Comparison of ENCODE assay signal across 3 cellular contexts in the genomic region with DNA sequence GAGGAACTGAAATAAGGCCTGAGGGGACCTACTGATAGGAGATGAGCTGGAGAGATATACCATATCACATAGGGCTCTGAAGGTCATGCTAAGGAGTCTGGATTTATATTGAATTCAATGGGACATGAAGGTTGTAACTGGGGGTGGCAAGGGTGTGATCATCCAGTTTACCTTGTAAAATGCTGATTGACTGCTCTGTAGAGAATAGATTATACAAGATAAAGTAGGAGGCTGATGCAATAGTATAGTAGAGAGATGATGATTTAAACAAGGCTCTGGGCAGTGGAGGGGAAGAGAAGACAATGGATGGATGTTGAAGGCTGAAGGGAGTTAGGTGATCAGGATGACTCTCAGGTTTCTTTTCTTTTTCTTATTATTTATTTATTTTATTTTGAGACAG.
A peak's percentile ranks its signal among the peaks of the same experiment; 100 is the strongest.
TF ChIP-seq lines count a peak whose summit lies in the region.

No MANE protein-coding gene starts in this region.

TF ChIP-seq in GM23338, 12 proteins besides CTCF, POLR2A, EP300 and RAD21:
- TF ChIP-seq, protein P1, sequence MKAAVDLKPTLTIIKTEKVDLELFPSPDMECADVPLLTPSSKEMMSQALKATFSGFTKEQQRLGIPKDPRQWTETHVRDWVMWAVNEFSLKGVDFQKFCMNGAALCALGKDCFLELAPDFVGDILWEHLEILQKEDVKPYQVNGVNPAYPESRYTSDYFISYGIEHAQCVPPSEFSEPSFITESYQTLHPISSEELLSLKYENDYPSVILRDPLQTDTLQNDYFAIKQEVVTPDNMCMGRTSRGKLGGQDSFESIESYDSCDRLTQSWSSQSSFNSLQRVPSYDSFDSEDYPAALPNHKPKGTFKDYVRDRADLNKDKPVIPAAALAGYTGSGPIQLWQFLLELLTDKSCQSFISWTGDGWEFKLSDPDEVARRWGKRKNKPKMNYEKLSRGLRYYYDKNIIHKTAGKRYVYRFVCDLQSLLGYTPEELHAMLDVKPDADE (IDR thresholded peaks at IDR 0.05) = no peak
- no peak for TF ChIP-seq JUNB (IDR thresholded peaks at IDR 0.05; ENCODE audit: unreplicated experiment)
- TF ChIP-seq NANOG (IDR thresholded peaks at IDR 0.05; ENCODE audit: borderline replicate concordance) = no peak
- no peak for TF ChIP-seq CREB1 (CRISPR knock-in tag; IDR thresholded peaks at IDR 0.05; ENCODE audit: low read depth)
- TF ChIP-seq POLR2AphosphoS5 (IDR thresholded peaks at IDR 0.05; ENCODE audit: low read depth) = no peak
- TF ChIP-seq ZNF114 (CRISPR knock-in tag; IDR thresholded peaks at IDR 0.05) = no peak

TF ChIP-seq in HEK293T, 16 proteins besides CTCF, POLR2A, EP300 and RAD21:
- TF ChIP-seq SUZ12 (IDR thresholded peaks at IDR 0.05) = no peak
- TF ChIP-seq SP1 (IDR thresholded peaks at IDR 0.05) = no peak
- TF ChIP-seq, protein P2, sequence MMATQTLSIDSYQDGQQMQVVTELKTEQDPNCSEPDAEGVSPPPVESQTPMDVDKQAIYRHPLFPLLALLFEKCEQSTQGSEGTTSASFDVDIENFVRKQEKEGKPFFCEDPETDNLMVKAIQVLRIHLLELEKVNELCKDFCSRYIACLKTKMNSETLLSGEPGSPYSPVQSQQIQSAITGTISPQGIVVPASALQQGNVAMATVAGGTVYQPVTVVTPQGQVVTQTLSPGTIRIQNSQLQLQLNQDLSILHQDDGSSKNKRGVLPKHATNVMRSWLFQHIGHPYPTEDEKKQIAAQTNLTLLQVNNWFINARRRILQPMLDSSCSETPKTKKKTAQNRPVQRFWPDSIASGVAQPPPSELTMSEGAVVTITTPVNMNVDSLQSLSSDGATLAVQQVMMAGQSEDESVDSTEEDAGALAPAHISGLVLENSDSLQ (IDR thresholded peaks at IDR 0.05) = peak; percentile 22; the same call in 1 of the 2 replicates

TF ChIP-seq in GM12878, 131 proteins besides CTCF, POLR2A, EP300 and RAD21:
- TF ChIP-seq ZNF207 (IDR thresholded peaks at IDR 0.05; ENCODE audit: borderline replicate concordance) (no peak), ZZZ3 (IDR thresholded peaks at IDR 0.05; ENCODE audit: control insufficient read depth, insufficient read length, low read depth) (no peak), SMAD5 (IDR thresholded peaks at IDR 0.05; ENCODE audit: low read depth) (no peak), ZNF384 (IDR thresholded peaks at IDR 0.05; ENCODE audit: borderline replicate concordance, low read depth, low read length) (no peak), ZNF24 (IDR thresholded peaks at IDR 0.05) (no peak), HDAC2 (IDR thresholded peaks at IDR 0.05) (no peak), MEF2A (IDR thresholded peaks at IDR 0.05; ENCODE audit: insufficient read depth, low read depth, low read length) (no peak), STAT3 (IDR thresholded peaks at IDR 0.05; ENCODE audit: low read depth, low read length) (no peak), RELA (IDR thresholded peaks at IDR 0.05; ENCODE audit: borderline replicate concordance, partially characterized antibody) (no peak), RCOR1 (conservative IDR thresholded peaks at IDR 0.05; ENCODE audit: low read depth, low read length) (no peak)
- TF ChIP-seq, protein P3, sequence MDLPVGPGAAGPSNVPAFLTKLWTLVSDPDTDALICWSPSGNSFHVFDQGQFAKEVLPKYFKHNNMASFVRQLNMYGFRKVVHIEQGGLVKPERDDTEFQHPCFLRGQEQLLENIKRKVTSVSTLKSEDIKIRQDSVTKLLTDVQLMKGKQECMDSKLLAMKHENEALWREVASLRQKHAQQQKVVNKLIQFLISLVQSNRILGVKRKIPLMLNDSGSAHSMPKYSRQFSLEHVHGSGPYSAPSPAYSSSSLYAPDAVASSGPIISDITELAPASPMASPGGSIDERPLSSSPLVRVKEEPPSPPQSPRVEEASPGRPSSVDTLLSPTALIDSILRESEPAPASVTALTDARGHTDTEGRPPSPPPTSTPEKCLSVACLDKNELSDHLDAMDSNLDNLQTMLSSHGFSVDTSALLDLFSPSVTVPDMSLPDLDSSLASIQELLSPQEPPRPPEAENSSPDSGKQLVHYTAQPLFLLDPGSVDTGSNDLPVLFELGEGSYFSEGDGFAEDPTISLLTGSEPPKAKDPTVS (IDR thresholded peaks at IDR 0.05; ENCODE audit: low read depth, low read length) = no peak
